1 cellular context compared by ENCODE assay signal in the genomic region with DNA sequence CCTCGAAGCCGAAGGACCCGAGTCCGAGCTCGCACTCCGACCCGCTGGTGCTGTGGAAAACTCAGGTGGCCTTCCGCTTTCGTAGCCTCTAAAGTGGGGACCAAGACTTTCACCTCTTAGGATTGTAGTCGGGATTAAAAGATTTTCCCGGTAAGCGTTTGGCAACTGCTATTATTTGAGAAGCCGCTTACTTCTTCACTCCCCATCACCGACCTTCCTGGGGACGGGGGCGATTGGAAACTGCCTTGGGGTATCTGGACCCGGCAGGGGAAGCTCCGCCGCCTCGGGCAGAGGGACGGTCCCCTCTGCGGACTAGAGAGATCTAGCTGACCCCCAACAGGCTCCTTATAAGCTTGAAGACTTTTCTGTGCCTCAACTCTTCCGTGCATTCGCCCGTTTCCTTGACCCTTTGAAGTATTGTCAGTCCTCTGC.
TF ChIP-seq lines count a peak whose summit lies in the region.

No MANE protein-coding gene starts in this region.

TF ChIP-seq in endothelial cell of umbilical vein, 7 proteins besides CTCF, POLR2A, EP300 and RAD21 (continued from another document):
- TF ChIP-seq POLR2AphosphoS5 (IDR thresholded peaks at IDR 0.05; ENCODE audit: insufficient read depth, low read depth, low read length): no peak
- TF ChIP-seq, protein P1, sequence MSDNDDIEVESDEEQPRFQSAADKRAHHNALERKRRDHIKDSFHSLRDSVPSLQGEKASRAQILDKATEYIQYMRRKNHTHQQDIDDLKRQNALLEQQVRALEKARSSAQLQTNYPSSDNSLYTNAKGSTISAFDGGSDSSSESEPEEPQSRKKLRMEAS (IDR thresholded peaks at IDR 0.05; ENCODE audit: insufficient read depth, insufficient read length): no peak
- TF ChIP-seq EZH2 (IDR thresholded peaks at IDR 0.05; ENCODE audit: borderline replicate concordance, low read depth, low read length, severe bottlenecking): no peak
TF ChIP-seq in endothelial cell of umbilical vein: peak in this region for 0.
